19 cellular contexts compared by ENCODE assay signal in genomic region chr15:95761742-95762141, GRCh38.
"Had no signal": no experiment of that assay in that cellular context is flagged by ENCODE, and none has a peak within 500 bp of the region (broad histone marks: within the 10 kb centered on the region; RNA-seq: fewer than 3 reads in every experiment).

No MANE protein-coding gene starts in this region.

- H3K27ac ChIP-seq: breast epithelium, gastroesophageal sphincter, pancreas, SK-N-MC had no signal

- H3K4me3 ChIP-seq: breast epithelium, gastroesophageal sphincter, heart right ventricle, pancreas, SK-N-MC had no signal

- H3K9me3 ChIP-seq: breast epithelium, gastroesophageal sphincter, heart right ventricle, pancreas had no signal

- H3K27me3 ChIP-seq: breast epithelium, gastroesophageal sphincter, heart right ventricle, pancreas had no signal

- DNase-seq: activated CD4-positive, alpha-beta T cell treated with anti-CD3 and anti-CD28 coated beads, Interleukin-2, amount 50 U/mL, for 1 hour; activated CD8-positive, alpha-beta memory T cell treated with anti-CD3 and anti-CD28 coated beads for 24 hours; activated naive CD4-positive, alpha-beta T cell treated with Interleukin-2 at 50 U/mL for 16 hours; anterior cingulate cortex; dermis blood vessel endothelial cell; islet precursor cell; mesenchymal stem cell; pancreas; stimulated activated CD4-positive, alpha-beta T cell treated with anti-CD3 and anti-CD28 coated beads, Interleukin-15, amount 100 ng/mL, for 24 hours; stimulated activated CD4-positive, alpha-beta T cell treated with anti-CD3 and anti-CD28 coated beads, Interleukin-4, amount 100 ng/mL, for 1 hour; stimulated activated naive B cell treated with anti-CD40 and anti-IgM and Interleukin-4, amounts not matched to agents 10 μg/mL and 1 μg/mL and 100 μg/mL, for 72 hours; T-helper 9 cell; trophoblast cell had no signal

- H3K4me1 ChIP-seq: breast epithelium, gastroesophageal sphincter, pancreas had no signal

- H3K36me3 ChIP-seq: breast epithelium, gastroesophageal sphincter, heart right ventricle, pancreas had no signal

- ATAC-seq: activated CD4-positive, CD25-positive, alpha-beta regulatory T cell treated with anti-CD3 and anti-CD28 coated beads, Interleukin-2, amount 50 U/mL, for 24 hours; gastroesophageal sphincter; natural killer cell treated with Interleukin-12 subunit alpha and Interleukin-12 subunit beta and Interleukin-15 and Interleukin-18, amount 100 ng/mL, for 72 hours; pancreas; stimulated activated naive B cell treated with anti-CD40 and anti-IgM and Interleukin-4, amounts not matched to agents 10 μg/mL and 1 μg/mL and 100 μg/mL, for 72 hours had no signal
